In the genomic region with DNA sequence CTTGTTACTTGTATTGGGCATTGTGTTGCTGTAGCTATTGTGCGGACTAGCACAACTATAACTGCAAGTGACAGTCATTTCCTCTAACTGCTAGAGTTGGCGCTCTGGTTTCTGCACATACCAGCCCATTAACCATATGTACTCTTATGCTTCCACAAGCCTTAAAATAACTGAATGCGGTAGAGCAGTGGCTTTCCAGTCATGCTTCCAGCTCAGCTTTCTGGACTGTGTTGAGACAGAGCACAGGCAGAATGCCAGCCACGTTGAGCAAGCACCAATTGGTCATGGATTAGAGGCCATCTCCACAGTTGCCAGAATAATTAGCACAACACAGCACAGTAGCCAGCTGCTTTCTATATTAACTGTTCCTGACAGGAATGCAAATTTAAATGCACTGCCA, we compare ENCODE assay signal across 11 cellular contexts. TPM values are rescaled to one million over a fixed set of nuclear protein-coding genes. Genes with fewer than 3 reads are reported as not detected.
DNase-seq lines count a peak whose midpoint lies in the region; TF ChIP-seq lines count a peak whose summit lies in the region.
"Had no signal": no experiment of that assay in that cellular context is flagged by ENCODE, and none has a peak within 500 bp of the region (broad histone marks: within the 10 kb centered on the region; RNA-seq: fewer than 3 reads in every experiment).

No MANE protein-coding gene starts in this region.

- peaks cover 0 to 37% (median 0%) of the 10 kb centered on the region in 3 donors for H3K36me3 ChIP-seq in tibial nerve

- TF ChIP-seq POLR2A in tibial nerve (IDR thresholded peaks at IDR 0.05): no peak

- H3K9me3 Mint-ChIP-seq in brain: peaks cover 0 to 3% (median 0%) of the 10 kb centered on the region in 5 experiments
- no peaks in the 10 kb centered on the region for H3K9me3 Mint-ChIP-seq in type B pancreatic cell

- peak overlapping the region in 4 of 5 experiments; percentile 39 to 72 (median 58) for H3K4me3 Mint-ChIP-seq in brain
- H3K4me3 Mint-ChIP-seq in type B pancreatic cell: no peak overlapping the region

- peak overlapping the region; percentile 65 to 94 (median 89) for H3K27ac Mint-ChIP-seq in brain
- H3K27ac Mint-ChIP-seq in type B pancreatic cell: no peak overlapping the region

- H3K27me3 Mint-ChIP-seq in brain (no peaks in the 10 kb centered on the region), type B pancreatic cell (no peaks in the 10 kb centered on the region)

- TF ChIP-seq CTCF in brain (conservative IDR thresholded peaks at IDR 0.05) (no peak), tibial nerve (IDR thresholded peaks at IDR 0.05) (no peak), type B pancreatic cell (conservative IDR thresholded peaks at IDR 0.05) (no peak)

- H3K36me3 Mint-ChIP-seq in brain: peaks cover 40% of the 10 kb centered on the region
- peaks cover 8% of the 10 kb centered on the region for H3K36me3 Mint-ChIP-seq in type B pancreatic cell

- H3K4me1 ChIP-seq in tibial nerve: peaks cover 0 to 19% (median 2%) of the 10 kb centered on the region in 4 donors
- H3K4me1 ChIP-seq: A549 had no signal

- no peaks in the 10 kb centered on the region for H3K9me3 ChIP-seq in tibial nerve
- H3K9me3 ChIP-seq: A549 had no signal

- H3K4me1 Mint-ChIP-seq in brain (peaks cover 49% of the 10 kb centered on the region), type B pancreatic cell (ENCODE audit: unreplicated experiment) (no peaks in the 10 kb centered on the region)

- 42 to 54% methylated on average over 4 of the region's 4 CpGs for WGBS in tibial nerve, 2 donors

- no peak for TF ChIP-seq EP300 in tibial nerve (IDR thresholded peaks at IDR 0.05)

- no peaks in the 10 kb centered on the region for H3K27me3 ChIP-seq in tibial nerve

- H3K4me3 ChIP-seq in tibial nerve: no peak overlapping the region
- H3K4me3 ChIP-seq: A549 had no signal

- peak overlapping the region in 1 of 4 donors; percentile 1 for H3K27ac ChIP-seq in tibial nerve
- H3K27ac ChIP-seq: A549 had no signal

- DNase-seq in NCI-H2107 treated with DMSO at 0.1 percent for 48 hours (lab: John Stamatoyannopoulos, UW; ENCODE audit: unreplicated experiment): peak; percentile 82
- DNase-seq in NCI-H2107 (lab: John Stamatoyannopoulos, UW): no peak
- DNase-seq in iris pigment epithelial cell (ENCODE audit: low read depth): peak; percentile 98
- peak; percentile 66 to 80 for DNase-seq in tibial nerve (ENCODE audit: low spot score in 2 of 2)
- DNase-seq in NK-92 (lab: John Stamatoyannopoulos, UW; ENCODE audit: unreplicated experiment): no peak
- DNase-seq in type B pancreatic cell (ENCODE audit: extremely low spot score, unreplicated experiment): no peak
- no peak for DNase-seq in NCI-H146 treated with DMSO at 0.1 percent for 48 hours (lab: John Stamatoyannopoulos, UW; ENCODE audit: unreplicated experiment)
- DNase-seq: activated CD8-positive, alpha-beta memory T cell treated with anti-CD3 and anti-CD28 coated beads, Interleukin-2, amount 50 U/mL, for 4 hours; small intestine had no signal

RNA-seq across cellular contexts. Expression of gene INVS, which starts 12.2 kb away (rescaled TPM):
- 9.9 TPM for polyA plus RNA-seq in brain (ENCODE audit: insufficient read depth, low read depth, low replicate concordance)
- total RNA-seq in tibial nerve: 10 to 100 TPM; 28.0 to 42.6 (median 35.6) TPM
- 13.8 and 24.0 TPM in 2 replicates for total RNA-seq in type B pancreatic cell (ENCODE audit: low replicate concordance)

RNA-seq across cellular contexts. Expression of gene ERP44, which starts 12.4 kb away (rescaled TPM):
- polyA plus RNA-seq in brain (ENCODE audit: insufficient read depth, low read depth, low replicate concordance): 18.1 TPM
- total RNA-seq in tibial nerve (10 to 100 TPM; 10.9 to 16.0 (median 13.4) TPM), type B pancreatic cell (ENCODE audit: low replicate concordance) (21.2 and 23.1 TPM in 2 replicates)

Comparison
In these comparisons a context has a peak if more than half of its experiments do, and no peak if none do; other contexts are left out.
1. DNase-seq: peak in NCI-H2107 treated with DMSO at 0.1 percent for 48 hours (single experiment), iris pigment epithelial cell (single experiment) and tibial nerve (2 of 2); none in NCI-H2107 (single experiment), NK-92 (single experiment), type B pancreatic cell (single experiment) and NCI-H146 treated with DMSO at 0.1 percent for 48 hours (single experiment).